In genomic region chr22:33274214-33274828, GRCh38 we compare ENCODE assay signal across 9 cellular contexts.
DNase-seq lines count a peak whose midpoint lies in the region; TF ChIP-seq lines count a peak whose summit lies in the region.
"Had no signal": no experiment of that assay in that cellular context is flagged by ENCODE, and none has a peak within 500 bp of the region (broad histone marks: within the 10 kb centered on the region; RNA-seq: fewer than 3 reads in every experiment).

No MANE protein-coding gene starts in this region.

- TF ChIP-seq POLR2A in lower leg skin (IDR thresholded peaks at IDR 0.05) = no peak

- no peak overlapping the region for H3K4me3 ChIP-seq in colonic mucosa
- no peak overlapping the region for H3K4me3 ChIP-seq in lower leg skin (ENCODE audit: low read depth, poor library complexity, severe bottlenecking)

- H3K36me3 ChIP-seq in colonic mucosa = no peaks in the 10 kb centered on the region

- H3K27ac ChIP-seq in colonic mucosa = no peak overlapping the region

- no peaks in the 10 kb centered on the region for H3K9me3 ChIP-seq in colonic mucosa

- DNase-seq in activated CD4-positive, alpha-beta T cell treated with anti-CD3 and anti-CD28 coated beads for 48 hours = peak; percentile 51
- no peak for DNase-seq in activated CD4-positive, alpha-beta T cell treated with anti-CD3 and anti-CD28 coated beads, Interleukin-2, amount 50 U/mL, for 4 hours
- DNase-seq in LoVo (ENCODE audit: low spot score) (peak; percentile 4), colonic mucosa (peak; percentile 37), lower leg skin (ENCODE audit: low spot score in 2 of 2) (no peak), epidermal melanocyte (ENCODE audit: insufficient read length, low spot score) (no peak)
- peak; percentile 19 for DNase-seq in stimulated activated CD4-positive, alpha-beta T cell treated with anti-CD3 and anti-CD28 coated beads, Interleukin-1b, Interleukin-23, amount 100 ng/mL, for 48 hours
- DNase-seq in activated effector memory CD4-positive, alpha-beta T cell treated with Interleukin-2 at 50 U/mL for 16 hours = no peak
- DNase-seq: GF-D8 had no signal

- intact Hi-C loops in colonic mucosa (cut with DNase I) = no loop called here
- intact Hi-C loops in lower leg skin (cut with DNase I; ENCODE audit: low total_unique reads) = loop anchor here (5.0 kb wide), 1 partner anchor 1078 kb away; no protein-coding TSS in a partner anchor

- 94 to 98% methylated on average over 15 of the region's 15 CpGs for WGBS in lower leg skin, 2 donors

- no peak overlapping the region for H3K9ac ChIP-seq in colonic mucosa (ENCODE audit: low read depth in 2 of 2, low read length in 2 of 2)

- no peaks in the 10 kb centered on the region for H3K4me1 ChIP-seq in colonic mucosa

- TF ChIP-seq CTCF in colonic mucosa (IDR thresholded peaks at IDR 0.05) (peak; percentile 26), lower leg skin (IDR thresholded peaks at IDR 0.05) (no peak)

- no peaks in the 10 kb centered on the region for H3K27me3 ChIP-seq in colonic mucosa

Comparison
In these comparisons a context has a peak if more than half of its experiments do, and no peak if none do; other contexts are left out.
1. DNase-seq: peak in activated CD4-positive, alpha-beta T cell treated with anti-CD3 and anti-CD28 coated beads for 48 hours (single experiment), LoVo (single experiment), colonic mucosa (single experiment) and stimulated activated CD4-positive, alpha-beta T cell treated with anti-CD3 and anti-CD28 coated beads, Interleukin-1b, Interleukin-23, amount 100 ng/mL, for 48 hours (single experiment); none in activated CD4-positive, alpha-beta T cell treated with anti-CD3 and anti-CD28 coated beads, Interleukin-2, amount 50 U/mL, for 4 hours (0 of 2), lower leg skin (0 of 2), activated effector memory CD4-positive, alpha-beta T cell treated with Interleukin-2 at 50 U/mL for 16 hours (single experiment) and epidermal melanocyte (single experiment).